Comparison of ENCODE assay signal across 34 cellular contexts in genomic region chr2:240672701-240673190, GRCh38. TPM values are rescaled to one million over a fixed set of nuclear protein-coding genes. Genes with fewer than 3 reads are reported as not detected.
DNase-seq lines count a peak whose midpoint lies in the region; ATAC-seq and TF ChIP-seq lines count a peak whose summit lies in the region.
"Had no signal": no experiment of that assay in that cellular context is flagged by ENCODE, and none has a peak within 500 bp of the region (broad histone marks: within the 10 kb centered on the region; RNA-seq: fewer than 3 reads in every experiment).

No MANE protein-coding gene starts in this region.

- peak overlapping the region; percentile 48 for H3K18ac ChIP-seq in neuronal stem cell (ENCODE audit: low read length)

- no peaks in the 10 kb centered on the region for H3K79me2 ChIP-seq in GM23338 (replicated peaks; ENCODE audit: insufficient read depth)

- no peak overlapping the region for H2AK5ac ChIP-seq in neuronal stem cell (ENCODE audit: low read depth, low read length)

- H3K27me3 Mint-ChIP-seq in GM23338 (ENCODE audit: insufficient read depth, low read depth, poor library complexity) = peaks cover 29% of the 10 kb centered on the region

- TF ChIP-seq CTCF in GM23338 (conservative IDR thresholded peaks at IDR 0.05; ENCODE audit: low read depth in 2 of 2) (no peak), esophagus muscularis mucosa (IDR thresholded peaks at IDR 0.05) (no peak)

- H3K36me3 ChIP-seq in GM23338 (ENCODE audit: insufficient read depth) (no peaks in the 10 kb centered on the region), esophagus muscularis mucosa (no peaks in the 10 kb centered on the region), neuronal stem cell (replicated peaks in 1 of 2; ENCODE audit: control insufficient read depth in 2 of 2, insufficient read depth in 2 of 2, low read length in 2 of 2) (no peaks in the 10 kb centered on the region)
- H3K36me3 ChIP-seq: lower lobe of right lung, neutrophil had no signal

- no peak overlapping the region for H2BK120ac ChIP-seq in neuronal stem cell (ENCODE audit: low read depth, low read length)

- H3K79me1 ChIP-seq in neuronal stem cell (ENCODE audit: low read depth, low read length) = no peaks in the 10 kb centered on the region

- H2BK15ac ChIP-seq in neuronal stem cell (ENCODE audit: low read length) = no peak overlapping the region

- no peaks in the 10 kb centered on the region for H3K4me1 Mint-ChIP-seq in GM23338
- H3K4me1 Mint-ChIP-seq: IgD-negative memory B cell had no signal

- H3K4me3 ChIP-seq in GM23338 (peak overlapping the region; percentile 51), esophagus muscularis mucosa (no peak overlapping the region), neuronal stem cell (ENCODE audit: low read length in 2 of 2) (no peak overlapping the region)
- H3K4me3 ChIP-seq: lower lobe of right lung, PC-9 had no signal

- H4K8ac ChIP-seq in neuronal stem cell (ENCODE audit: low read depth, low read length) = no peak overlapping the region

- intact Hi-C loops in esophagus muscularis mucosa (cut with DNase I) = no loop called here

- H2BK12ac ChIP-seq in neuronal stem cell (ENCODE audit: low read length) = no peak overlapping the region

- H3K4me2 ChIP-seq in GM23338 = peak overlapping the region; percentile 75
- no peak overlapping the region for H3K4me2 ChIP-seq in neuronal stem cell (ENCODE audit: insufficient read depth, low read length, poor library complexity, severe bottlenecking)
- H3K4me2 ChIP-seq: PC-9 had no signal

- H3K14ac ChIP-seq in neuronal stem cell (ENCODE audit: low read length) = no peak overlapping the region

- H3K9me3 ChIP-seq in esophagus muscularis mucosa (no peaks in the 10 kb centered on the region), neuronal stem cell (replicated peaks in 1 of 2; ENCODE audit: control insufficient read depth in 2 of 2, insufficient read depth in 1 of 2, low read depth in 1 of 2, low read length in 2 of 2) (no peaks in the 10 kb centered on the region)
- H3K9me3 ChIP-seq: Caco-2, lower lobe of right lung, neutrophil had no signal

- no peaks in the 10 kb centered on the region for H3K4me1 ChIP-seq in GM23338 (ENCODE audit: insufficient read depth)
- peaks cover 0 to 8% (median 2%) of the 10 kb centered on the region in 4 donors for H3K4me1 ChIP-seq in esophagus muscularis mucosa
- H3K4me1 ChIP-seq in neuronal stem cell (ENCODE audit: control insufficient read depth in 2 of 2, insufficient read depth in 1 of 2, low read depth in 1 of 2, low read length in 2 of 2) = no peaks in the 10 kb centered on the region
- H3K4me1 ChIP-seq: Caco-2, lower lobe of right lung had no signal

- H3K27ac ChIP-seq in GM23338 (ENCODE audit: low read depth) = no peak overlapping the region
- no peak overlapping the region for H3K27ac ChIP-seq in esophagus muscularis mucosa (replicated peaks in 1 of 4)
- no peak overlapping the region for H3K27ac ChIP-seq in neuronal stem cell (replicated peaks; ENCODE audit: low read length)
- H3K27ac ChIP-seq: 22Rv1, lower lobe of right lung, neutrophil, PC-9 had no signal

- no peak for TF ChIP-seq EP300 in esophagus muscularis mucosa (IDR thresholded peaks at IDR 0.05)

- H2BK5ac ChIP-seq in neuronal stem cell (ENCODE audit: low read length) = no peak overlapping the region

- H3K9me3 Mint-ChIP-seq in GM23338 = no peaks in the 10 kb centered on the region
- H3K9me3 Mint-ChIP-seq: activated naive CD8-positive, alpha-beta T cell treated with anti-CD3 and anti-CD28 coated beads, Interleukin-2, amount 10 ng/mL, durations not matched to agents 7 days and 5 days; activated T-cell treated with anti-CD3 and anti-CD28 coated beads, Interleukin-2, amount 50 U/mL, for 4 hours; type B pancreatic cell had no signal

- H3K27ac Mint-ChIP-seq in GM23338 = no peak overlapping the region
- H3K27ac Mint-ChIP-seq: activated naive CD8-positive, alpha-beta T cell treated with anti-CD3 and anti-CD28 coated beads, Interleukin-2, amount 10 ng/mL, durations not matched to agents 7 days and 5 days; IgD-negative memory B cell; naive B cell; type B pancreatic cell had no signal

- no peak for TF ChIP-seq POLR2A in esophagus muscularis mucosa (IDR thresholded peaks at IDR 0.05; ENCODE audit: low read depth)

- no peak overlapping the region for H3K4ac ChIP-seq in neuronal stem cell (ENCODE audit: low read length)

- peak; percentile 68 for ATAC-seq in GM23338
- ATAC-seq: activated T-cell treated with anti-CD3 and anti-CD28 coated beads, Interleukin-2, amount 50 U/mL, for 4 hours; lower lobe of right lung had no signal

- H4K91ac ChIP-seq in neuronal stem cell (ENCODE audit: low read depth, low read length, poor library complexity) = no peak overlapping the region

- 6% methylated on average over 19 of the region's 55 CpGs for WGBS in esophagus muscularis mucosa
- no CpG with 5 or more reads among the region's 55 CpGs for WGBS in neuronal stem cell (ENCODE audit: extremely low coverage in 2 of 2, insufficient read length in 2 of 2, insufficient replicate concordance in 1 of 2), 2 donors

- H2AFZ ChIP-seq in GM23338 (peak overlapping the region; percentile 87), neuronal stem cell (ENCODE audit: low read length) (no peak overlapping the region)
- H2AFZ ChIP-seq: PC-9 had no signal

- H3K9ac ChIP-seq in neuronal stem cell (ENCODE audit: low read depth, low read length, poor library complexity) = peak overlapping the region; percentile 21

- 0 out of 3 replicates have a peak overlapping the region, but pooled peaks have one; percentile 7 for H3K4me3 Mint-ChIP-seq in GM23338
- H3K4me3 Mint-ChIP-seq: activated naive CD8-positive, alpha-beta T cell treated with anti-CD3 and anti-CD28 coated beads, Interleukin-2, amount 10 ng/mL, durations not matched to agents 7 days and 5 days; activated T-cell treated with anti-CD3 and anti-CD28 coated beads, Interleukin-2, amount 50 U/mL, for 4 hours; IgD-negative memory B cell; naive B cell; type B pancreatic cell had no signal

- H3K36me3 Mint-ChIP-seq in GM23338 (ENCODE audit: low read depth) = no peaks in the 10 kb centered on the region
- H3K36me3 Mint-ChIP-seq: activated naive CD8-positive, alpha-beta T cell treated with anti-CD3 and anti-CD28 coated beads, Interleukin-2, amount 10 ng/mL, durations not matched to agents 7 days and 5 days; IgD-negative memory B cell; naive B cell; type B pancreatic cell had no signal

- no peaks in the 10 kb centered on the region for H3K9me2 ChIP-seq in GM23338 (ENCODE audit: insufficient read depth)

- H3K27me3 ChIP-seq in GM23338 (ENCODE audit: insufficient read depth) (peaks cover 26% of the 10 kb centered on the region), esophagus muscularis mucosa (peaks cover 0 to 55% (median 7%) of the 10 kb centered on the region in 4 donors), neuronal stem cell (ENCODE audit: control insufficient read depth in 3 of 3, insufficient read depth in 3 of 3, low read depth in 1 of 3, low read length in 3 of 3) (peaks cover 0 to 15% (median 0%) of the 10 kb centered on the region in 3 experiments)

- no peaks in the 10 kb centered on the region for H3F3A ChIP-seq in GM23338 (replicated peaks; ENCODE audit: low read depth)

- peak overlapping the region; percentile 31 for H3K23ac ChIP-seq in neuronal stem cell (ENCODE audit: low read depth, low read length, poor library complexity)

- no peaks in the 10 kb centered on the region for H4K20me1 ChIP-seq in GM23338 (replicated peaks; ENCODE audit: insufficient read depth)

- DNase-seq in NCI-H1417 (lab: John Stamatoyannopoulos, UW) (peak in 2 of 3 experiments; percentile 14 to 36), NCI-H1417 treated with DMSO at 0.1 percent for 48 hours (lab: John Stamatoyannopoulos, UW) (no peak), GM23338 (ENCODE audit: low spot score) (peak; percentile 76), esophagus muscularis mucosa (ENCODE audit: extremely low spot score) (peak; percentile 68), neuronal stem cell (ENCODE audit: low spot score) (no peak), hippocampal formation (lab: John Stamatoyannopoulos, UW) (no peak)
- no peak for DNase-seq in activated naive CD4-positive, alpha-beta T cell (lab: John Stamatoyannopoulos, UW)
- DNase-seq in effector CD4-positive, alpha-beta T cell = no peak
- DNase-seq: activated CD4-positive, alpha-beta T cell treated with anti-CD3 and anti-CD28 coated beads for 4 hours; activated gamma-delta T cell; activated naive CD8-positive, alpha-beta T cell treated with anti-CD3 and anti-CD28 coated beads, Interleukin-2, amount 10 ng/mL, durations not matched to agents 7 days and 5 days; activated T-cell treated with anti-CD3 and anti-CD28 coated beads, Interleukin-2, amount 50 U/mL, for 4 hours; C1 segment of cervical spinal cord; Caco-2; DMS79; hypothalamus; lower lobe of right lung; midbrain; naive B cell; NCI-H187; NCI-H510A treated with DMSO at 0.1 percent for 48 hours; NK-92 treated with Interleukin-12 subunit alpha and Interleukin-12 subunit beta, amount 100 ng/mL, for 24 hours; PC-9; stimulated activated CD4-positive, alpha-beta T cell treated with anti-CD3 and anti-CD28 coated beads, Interleukin-4, amount 100 ng/mL, for 4 hours had no signal

TF ChIP-seq in GM23338, 12 proteins besides CTCF, POLR2A, EP300 and RAD21 (continues in another document):
- no peak for TF ChIP-seq ZNF114 (CRISPR knock-in tag; IDR thresholded peaks at IDR 0.05)
- no peak for TF ChIP-seq STAT1 (IDR thresholded peaks at IDR 0.05; ENCODE audit: unreplicated experiment)
- TF ChIP-seq CREB1 (CRISPR knock-in tag; IDR thresholded peaks at IDR 0.05; ENCODE audit: low read depth) = no peak

RNA-seq across cellular contexts. Expression of gene AQP12B, which starts 9.9 kb away (rescaled TPM):
- total RNA-seq in GM23338 (2014; rRNA removed; shearing (Covaris generic)) = not detected in 2 replicates
- polyA plus RNA-seq in GM23338 (2016; fragmentation: Nextera tagmentation; extraction: Ambion mirVana) = not detected in 2 replicates
- not detected for total RNA-seq in esophagus muscularis mucosa
- not detected for polyA plus RNA-seq in neuronal stem cell (2013, experiment 1 of 2)
- polyA plus RNA-seq in neuronal stem cell (2013, experiment 2 of 2) = not detected
- total RNA-seq: activated CD8-positive, alpha-beta memory T cell treated with anti-CD3 and anti-CD28 coated beads for 36 hours; activated naive CD8-positive, alpha-beta T cell treated with anti-CD3 and anti-CD28 coated beads, Interleukin-2, amount 10 ng/mL, durations not matched to agents 7 days and 5 days; activated T-cell treated with anti-CD3 and anti-CD28 coated beads, Interleukin-2, amount 50 U/mL, for 4 hours; aorta; bronchial epithelial cell; Caco-2; lower lobe of right lung; PC-9; pulmonary artery endothelial cell; subcutaneous adipose tissue; T-helper 2 cell treated with Interferon-gamma antibody and Interleukin-4, amounts not matched to agents 100 ng/mL and 5 ng/mL, for 36 hours had no signal
- polyA plus RNA-seq: IgD-negative memory B cell had no signal

RNA-seq across cellular contexts. Expression of gene AQP12A, which starts 18.9 kb away (rescaled TPM):
- total RNA-seq in GM23338 (2014; rRNA removed; shearing (Covaris generic)) = not detected in 2 replicates
- polyA plus RNA-seq in GM23338 (2016; fragmentation: Nextera tagmentation; extraction: Ambion mirVana) = not detected in 2 replicates
- not detected for total RNA-seq in esophagus muscularis mucosa
- 0.10 TPM for polyA plus RNA-seq in neuronal stem cell (2013, experiment 1 of 2)
- not detected for polyA plus RNA-seq in neuronal stem cell (2013, experiment 2 of 2)
- total RNA-seq: activated CD8-positive, alpha-beta memory T cell treated with anti-CD3 and anti-CD28 coated beads for 36 hours; activated naive CD8-positive, alpha-beta T cell treated with anti-CD3 and anti-CD28 coated beads, Interleukin-2, amount 10 ng/mL, durations not matched to agents 7 days and 5 days; activated T-cell treated with anti-CD3 and anti-CD28 coated beads, Interleukin-2, amount 50 U/mL, for 4 hours; aorta; bronchial epithelial cell; Caco-2; lower lobe of right lung; PC-9; pulmonary artery endothelial cell; subcutaneous adipose tissue; T-helper 2 cell treated with Interferon-gamma antibody and Interleukin-4, amounts not matched to agents 100 ng/mL and 5 ng/mL, for 36 hours had no signal
- polyA plus RNA-seq: IgD-negative memory B cell had no signal

RNA-seq across cellular contexts. Expression of gene GPR35, which starts 47.5 kb away (rescaled TPM):
- total RNA-seq in GM23338 (2014; rRNA removed; shearing (Covaris generic)) = 0.39 TPM in 1 of 2 replicates, not detected in the other
- 0.21 TPM in 1 of 2 replicates, not detected in the other for polyA plus RNA-seq in GM23338 (2016; fragmentation: Nextera tagmentation; extraction: Ambion mirVana)
- total RNA-seq in esophagus muscularis mucosa = 1 to 10 TPM; 1.8 to 4.0 (median 2.2) TPM
- polyA plus RNA-seq in neuronal stem cell (2013, experiment 1 of 2) = 0.92 TPM
- polyA plus RNA-seq in neuronal stem cell (2013, experiment 2 of 2) = 0.96 TPM
- polyA plus RNA-seq: IgD-negative memory B cell had no signal

Comparison
In these comparisons a context has a peak if more than half of its experiments do, and no peak if none do; other contexts are left out.
1. DNase-seq: peak in NCI-H1417 (2 of 3), GM23338 (single experiment) and esophagus muscularis mucosa (single experiment); none in NCI-H1417 treated with DMSO at 0.1 percent for 48 hours (single experiment), neuronal stem cell (single experiment), activated naive CD4-positive, alpha-beta T cell (0 of 4), effector CD4-positive, alpha-beta T cell (single experiment) and hippocampal formation (0 of 2).